ENCODE assay signal across 16 cellular contexts in the genomic region with DNA sequence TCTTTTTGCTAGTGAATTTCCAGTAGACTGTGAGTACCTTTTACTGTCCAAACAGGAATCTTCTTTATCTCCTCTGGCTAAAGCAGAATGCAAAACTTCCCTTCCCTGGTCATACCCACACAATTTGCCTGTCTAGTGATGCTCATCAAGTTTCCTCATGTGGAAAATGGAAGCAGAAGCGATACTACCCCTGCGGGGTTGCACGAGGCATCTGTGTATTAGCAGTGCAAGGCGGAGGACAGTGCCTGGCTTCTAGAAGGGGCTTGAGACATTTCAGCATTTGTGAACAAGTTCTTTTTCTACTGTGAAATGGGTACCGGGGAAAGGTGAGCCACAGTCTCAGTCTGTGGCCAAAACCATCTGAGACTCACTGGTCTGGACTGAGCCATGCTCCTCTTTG.
DNase-seq lines count a peak whose midpoint lies in the region; ATAC-seq and TF ChIP-seq lines count a peak whose summit lies in the region.
"Had no signal": no experiment of that assay in that cellular context is flagged by ENCODE, and none has a peak within 500 bp of the region (broad histone marks: within the 10 kb centered on the region; RNA-seq: fewer than 3 reads in every experiment).

No MANE protein-coding gene starts in this region.

- peak overlapping the region; percentile 53 for H3K4me3 ChIP-seq in DOHH2 (ENCODE audit: low read length)
- H3K4me3 ChIP-seq: PC-9, thoracic aorta had no signal

- peaks cover 4% of the 10 kb centered on the region; the same call in 1 of the 2 replicates for H3F3A ChIP-seq in DOHH2 (ENCODE audit: control insufficient read depth, insufficient read depth)

- H3K9me2 ChIP-seq in DOHH2 (replicated peaks; ENCODE audit: control insufficient read depth, low read length): no peaks in the 10 kb centered on the region

- no peak for TF ChIP-seq CTCF in DOHH2 (IDR thresholded peaks at IDR 0.05; ENCODE audit: low read depth, low read length, poor library complexity, severe bottlenecking)

- H3K4me2 ChIP-seq in DOHH2 (ENCODE audit: low read length): peak overlapping the region; percentile 70
- H3K4me2 ChIP-seq: PC-9 had no signal

- H3K27me3 ChIP-seq in DOHH2 (ENCODE audit: control insufficient read depth, low read length): no peaks in the 10 kb centered on the region

- ATAC-seq in GM19043 (IDR thresholded peaks at IDR 0.05; ENCODE audit: low read depth, unreplicated experiment) (peak; percentile 84), HG02588 (IDR thresholded peaks at IDR 0.05; ENCODE audit: unreplicated experiment) (peak; percentile 96), HG03378 (IDR thresholded peaks at IDR 0.05; ENCODE audit: unreplicated experiment) (peak; percentile 91)
- ATAC-seq: right cardiac atrium had no signal

- H3K36me3 ChIP-seq in DOHH2 (ENCODE audit: control insufficient read depth, low read length): no peaks in the 10 kb centered on the region
- H3K36me3 ChIP-seq: thoracic aorta had no signal

- no peaks in the 10 kb centered on the region for H4K20me1 ChIP-seq in DOHH2 (ENCODE audit: control insufficient read depth, insufficient read depth, low read depth, low read length)

- peak overlapping the region; percentile 86 for H3K27ac ChIP-seq in DOHH2 (ENCODE audit: low read depth, low read length)
- H3K27ac ChIP-seq: PC-9, thoracic aorta had no signal

- H3K9me3 ChIP-seq in DOHH2 (ENCODE audit: control insufficient read depth, insufficient read depth, low read length): peaks cover 8% of the 10 kb centered on the region
- H3K9me3 ChIP-seq: thoracic aorta had no signal

- H3K79me2 ChIP-seq in DOHH2 (ENCODE audit: control insufficient read depth, low read length): no peaks in the 10 kb centered on the region

- DNase-seq in NCI-H2107 treated with DMSO at 0.1 percent for 48 hours (lab: John Stamatoyannopoulos, UW; ENCODE audit: unreplicated experiment) (no peak), amygdala (lab: John Stamatoyannopoulos, UW) (no peak), DMS153 treated with DMSO at 0.1 percent for 48 hours (lab: John Stamatoyannopoulos, UW; ENCODE audit: unreplicated experiment) (no peak), superior temporal gyrus (ENCODE audit: extremely low spot score) (no peak)
- DNase-seq: 8988T, COR-L47, immature natural killer cell, KBM-7, NCI-H2081, PC-9, right cardiac atrium had no signal

- peaks cover 64% of the 10 kb centered on the region for H3K4me1 ChIP-seq in DOHH2 (ENCODE audit: control insufficient read depth, low read length)
